ENCODE assay signal across 8 cellular contexts in the genomic region with DNA sequence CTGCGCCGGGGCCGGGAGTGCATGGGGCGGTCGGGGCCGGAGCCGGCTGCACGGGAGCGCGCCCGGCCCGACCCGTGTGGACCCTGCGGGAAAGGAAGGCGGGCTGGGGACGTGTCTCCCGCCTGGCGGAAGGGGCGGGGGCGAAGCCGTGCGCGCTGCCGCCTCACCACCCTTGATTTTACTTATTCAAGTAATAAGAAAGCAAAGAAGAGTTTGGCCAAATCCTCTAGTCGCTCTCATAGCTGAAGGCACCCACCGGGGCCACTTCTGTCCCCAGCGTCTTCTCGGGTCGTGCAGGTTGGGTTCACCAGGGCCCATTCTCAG. TPM values are rescaled to one million over a fixed set of nuclear protein-coding genes. Genes with fewer than 3 reads are reported as not detected.
DNase-seq lines count a peak whose midpoint lies in the region; ATAC-seq, FAIRE-seq and TF ChIP-seq lines count a peak whose summit lies in the region.

No MANE protein-coding gene starts in this region.

- H3K27ac ChIP-seq in endothelial cell of umbilical vein (ENCODE audit: insufficient read depth, low read depth, low read length) (peak overlapping the region; percentile 90), stomach (peak overlapping the region; percentile 96 to 100 (median 99))

- no peaks in the 10 kb centered on the region for H3K9me1 ChIP-seq in endothelial cell of umbilical vein (replicated peaks; ENCODE audit: control insufficient read depth, extremely low read depth, insufficient read depth, low read length)

- H3K36me3 ChIP-seq in endothelial cell of umbilical vein (ENCODE audit: control insufficient read depth in 2 of 2, extremely low read depth in 1 of 2, insufficient read depth in 2 of 2, low read length in 2 of 2): peaks cover 7 to 18% of the 10 kb centered on the region in 2 experiments
- peaks cover 5% of the 10 kb centered on the region for H3K36me3 ChIP-seq in mucosa of stomach (ENCODE audit: control insufficient read depth, insufficient read depth, low read length)
- peaks cover 24 to 32% (median 28%) of the 10 kb centered on the region in 4 donors for H3K36me3 ChIP-seq in stomach

- FAIRE-seq in endothelial cell of umbilical vein (lab: Jason Lieb, UNC): no peak

- H3K9me3 ChIP-seq in endothelial cell of umbilical vein (replicated peaks; ENCODE audit: control insufficient read depth, insufficient read depth, low read length) (no peaks in the 10 kb centered on the region), mucosa of stomach (ENCODE audit: control insufficient read depth, low read length) (no peaks in the 10 kb centered on the region), stomach (no peaks in the 10 kb centered on the region)

- peak overlapping the region; percentile 88 for H3K4me2 ChIP-seq in endothelial cell of umbilical vein (ENCODE audit: insufficient read depth, low read length)

- ATAC-seq in HG02973 (IDR thresholded peaks at IDR 0.05; ENCODE audit: unreplicated experiment): peak; percentile 30
- peak; percentile 35 for ATAC-seq in activated CD8-positive, alpha-beta T cell treated with anti-CD3 and anti-CD28 coated beads for 36 hours

- H3K4me3 ChIP-seq in endothelial cell of umbilical vein (replicated peaks in 1 of 3; ENCODE audit: insufficient read depth in 1 of 3, low read depth in 1 of 3, low read length in 3 of 3): peak overlapping the region; percentile 81 to 99 (median 95)
- peak overlapping the region; percentile 83 for H3K4me3 ChIP-seq in mucosa of stomach (ENCODE audit: low read length)
- H3K4me3 ChIP-seq in stomach: peak overlapping the region; percentile 82 to 100 (median 100)

- peak in 2 of 3 experiments; percentile 57 to 68 for DNase-seq in activated CD8-positive, alpha-beta memory T cell treated with anti-CD3 and anti-CD28 coated beads for 48 hours (ENCODE audit: low read depth in 2 of 3, low spot score in 2 of 3)
- no peak for DNase-seq in activated CD8-positive, alpha-beta memory T cell treated with anti-CD3 and anti-CD28 coated beads for 24 hours
- DNase-seq in NCI-H748 treated with DMSO at 0.1 percent for 48 hours (lab: John Stamatoyannopoulos, UW) (peak; percentile 89), endothelial cell of umbilical vein (ENCODE audit: low read depth, low spot score) (peak; percentile 88), stomach (peak; percentile 83)
- DNase-seq in activated CD8-positive, alpha-beta T cell treated with anti-CD3 and anti-CD28 coated beads for 36 hours: peak; percentile 85

- peak overlapping the region; percentile 99 for H3K27ac Mint-ChIP-seq in activated CD8-positive, alpha-beta T cell treated with anti-CD3 and anti-CD28 coated beads for 36 hours

- peaks cover 44% of the 10 kb centered on the region for H3K79me2 ChIP-seq in endothelial cell of umbilical vein (ENCODE audit: control insufficient read depth, insufficient read depth, low read length)

- H3K9ac ChIP-seq in endothelial cell of umbilical vein (replicated peaks; ENCODE audit: extremely low read depth, insufficient read depth, low read length) (peak overlapping the region; percentile 72), mucosa of stomach (ENCODE audit: low read length) (peak overlapping the region; percentile 83)

- H4K20me1 ChIP-seq in endothelial cell of umbilical vein (replicated peaks; ENCODE audit: control insufficient read depth, extremely low read depth, insufficient read depth, low read length): no peaks in the 10 kb centered on the region

- POLR2A ChIA-PET in activated CD8-positive, alpha-beta T cell treated with anti-CD3 and anti-CD28 coated beads for 36 hours (lab: Charles Lee): interaction anchor here (0.9 to 20.8 kb wide), 11 partner anchors 9 to 227 kb away, joined by 3 to 627 read pairs (median 5); a partner anchor contains a TSS
- POLR2A ChIA-PET in endothelial cell of umbilical vein (lab: Charles Lee): no interaction called here

- no peak for TF ChIP-seq EP300 in stomach (IDR thresholded peaks at IDR 0.05)

- H3K27me3 Mint-ChIP-seq in activated CD8-positive, alpha-beta T cell treated with anti-CD3 and anti-CD28 coated beads for 36 hours: no peaks in the 10 kb centered on the region

- peak; percentile 51 for TF ChIP-seq POLR2A in endothelial cell of umbilical vein (IDR thresholded peaks at IDR 0.05; ENCODE audit: low read depth, low read length)
- no peak for TF ChIP-seq POLR2A in stomach (IDR thresholded peaks at IDR 0.05)

- H3K27me3 ChIP-seq in endothelial cell of umbilical vein (ENCODE audit: control insufficient read depth in 2 of 2, insufficient read depth in 2 of 2, low read length in 2 of 2): no peaks in the 10 kb centered on the region
- no peaks in the 10 kb centered on the region for H3K27me3 ChIP-seq in mucosa of stomach (ENCODE audit: control insufficient read depth, insufficient read depth, low read length)
- H3K27me3 ChIP-seq in stomach: no peaks in the 10 kb centered on the region

- intact Hi-C loops in activated CD8-positive, alpha-beta T cell treated with anti-CD3 and anti-CD28 coated beads for 36 hours (cut with micrococcal nuclease): no loop called here
- intact Hi-C loops in endothelial cell of umbilical vein (cut with micrococcal nuclease) (loop anchor here (1.0 to 2.0 kb wide), 3 partner anchors 9 to 40 kb away; a partner anchor contains a TSS), stomach (cut with DNase I; ENCODE audit: low total_unique reads) (no loop called here)

- no TSS peak for BruUV-seq in endothelial cell of umbilical vein (replicated peaks; lab: Mats Ljungman, UMichigan)

- H3K4me1 Mint-ChIP-seq in activated CD8-positive, alpha-beta T cell treated with anti-CD3 and anti-CD28 coated beads for 36 hours (ENCODE audit: low read depth): peaks cover 31% of the 10 kb centered on the region

- no peaks in the 10 kb centered on the region for H3K9me3 Mint-ChIP-seq in activated CD8-positive, alpha-beta T cell treated with anti-CD3 and anti-CD28 coated beads for 36 hours

- dilution Hi-C loops in endothelial cell of umbilical vein (cut with MboI; ENCODE audit: extremely low pct_ligation_motif_present, low sequenced_read_pairs): no loop called here

- 0 to 1% (median 0%) methylated on average over 8 to 29 of the region's 29 CpGs for WGBS in stomach, 5 donors

- no peak for TF ChIP-seq CTCF in activated CD8-positive, alpha-beta T cell treated with anti-CD3 and anti-CD28 coated beads for 36 hours (IDR thresholded peaks at IDR 0.05)
- TF ChIP-seq CTCF in endothelial cell of umbilical vein (IDR thresholded peaks at IDR 0.05; ENCODE audit: extremely low read depth in 1 of 2, insufficient read depth in 1 of 2, low read depth in 1 of 2, low read length in 2 of 2) (no peak), stomach (IDR thresholded peaks at IDR 0.05) (no peak)

- peak overlapping the region; percentile 25 for H2AFZ ChIP-seq in endothelial cell of umbilical vein (ENCODE audit: low read depth, low read length)

- peaks cover 44% of the 10 kb centered on the region for H3K4me1 ChIP-seq in endothelial cell of umbilical vein (ENCODE audit: control insufficient read depth, extremely low read depth, insufficient read depth, low read length)
- H3K4me1 ChIP-seq in mucosa of stomach (ENCODE audit: control insufficient read depth, insufficient read depth, low read length): peaks cover 43% of the 10 kb centered on the region
- H3K4me1 ChIP-seq in stomach: peaks cover 40 to 61% (median 52%) of the 10 kb centered on the region in 4 donors

- H3K4me3 Mint-ChIP-seq in activated CD8-positive, alpha-beta T cell treated with anti-CD3 and anti-CD28 coated beads for 36 hours: peak overlapping the region; percentile 97

- peaks cover 41% of the 10 kb centered on the region for H3K36me3 Mint-ChIP-seq in activated CD8-positive, alpha-beta T cell treated with anti-CD3 and anti-CD28 coated beads for 36 hours (ENCODE audit: low read depth)

- CTCF ChIA-PET in activated CD8-positive, alpha-beta T cell treated with anti-CD3 and anti-CD28 coated beads for 36 hours (lab: Charles Lee): interaction anchor here (1.4 kb wide), 1 partner anchor 9 kb away, joined by 3 read pairs; a partner anchor contains a TSS
- CTCF ChIA-PET in endothelial cell of umbilical vein (lab: Charles Lee): interaction anchor here (0.7 to 2.8 kb wide), 4 partner anchors 16 to 46 kb away, joined by 3 to 12 read pairs (median 4); a partner anchor contains a TSS

RNA-seq across cellular contexts. Expression of a gene that starts 0.6 kb away (rescaled TPM):
- total RNA-seq in activated CD8-positive, alpha-beta T cell treated with anti-CD3 and anti-CD28 coated beads for 36 hours: 1,000 to 10,000 TPM; 1,726 to 1,759 TPM
- total RNA-seq in endothelial cell of umbilical vein (1,167 and 1,191 TPM in 2 replicates), stomach (100 to 1,000 TPM; 218 to 690 (median 514) TPM)
- polyA plus RNA-seq in endothelial cell of umbilical vein (1,577 and 1,770 TPM in 2 replicates), stomach (100 to 1,000 TPM; 587 to 789 (median 610) TPM)
- polyA plus RNA-seq in endothelial cell of umbilical vein (2011; cell fraction: cytosol; rRNA removed): 1,411 and 1,601 TPM in 2 replicates
- 507 and 521 TPM in 2 replicates for polyA plus RNA-seq in endothelial cell of umbilical vein (2011; cell fraction: nucleus; rRNA removed)
- polyA plus RNA-seq in endothelial cell of umbilical vein (2012): 1,624 and 1,668 TPM in 2 replicates
- 559 and 621 TPM in 2 replicates for polyA minus RNA-seq in endothelial cell of umbilical vein
- 1,189 TPM for polyA minus RNA-seq in endothelial cell of umbilical vein (2011; cell fraction: cytosol; rRNA and poly(A)+ RNA removed)
- polyA minus RNA-seq in endothelial cell of umbilical vein (2011; cell fraction: nucleus; rRNA and poly(A)+ RNA removed): 141 and 191 TPM in 2 replicates

RNA-seq across cellular contexts. Expression of a gene that starts 2.0 kb away (rescaled TPM):
- total RNA-seq in activated CD8-positive, alpha-beta T cell treated with anti-CD3 and anti-CD28 coated beads for 36 hours: 10 to 100 TPM; 31.3 to 34.0 TPM
- total RNA-seq in endothelial cell of umbilical vein (5.1 and 5.5 TPM in 2 replicates), stomach (10 to 100 TPM in 1 of 5 donors, 1 to 10 TPM in 3, not detected in 1; 1.8 to 12.1 (median 5.8) TPM)
- polyA plus RNA-seq in endothelial cell of umbilical vein (5.9 and 6.5 TPM in 2 replicates), stomach (10 to 100 TPM in 1 of 3 donors, 1 to 10 TPM in 2; 6.6 to 11.3 (median 10.0) TPM)
- polyA plus RNA-seq in endothelial cell of umbilical vein (2011; cell fraction: cytosol; rRNA removed): 1.6 and 2.1 TPM in 2 replicates
- polyA plus RNA-seq in endothelial cell of umbilical vein (2011; cell fraction: nucleus; rRNA removed): 42.3 and 47.5 TPM in 2 replicates
- polyA plus RNA-seq in endothelial cell of umbilical vein (2012): 4.4 and 4.5 TPM in 2 replicates
- 1.4 and 2.1 TPM in 2 replicates for polyA minus RNA-seq in endothelial cell of umbilical vein
- 30.8 TPM for polyA minus RNA-seq in endothelial cell of umbilical vein (2011; cell fraction: cytosol; rRNA and poly(A)+ RNA removed)
- 2.9 and 4.3 TPM in 2 replicates for polyA minus RNA-seq in endothelial cell of umbilical vein (2011; cell fraction: nucleus; rRNA and poly(A)+ RNA removed)

RNA-seq across cellular contexts. Expression of a gene that starts 8.9 kb away (rescaled TPM):
- total RNA-seq in activated CD8-positive, alpha-beta T cell treated with anti-CD3 and anti-CD28 coated beads for 36 hours: 100 to 1,000 TPM; 144 to 152 TPM
- total RNA-seq in endothelial cell of umbilical vein (60.2 and 61.0 TPM in 2 replicates), stomach (10 to 100 TPM in 4 of 5 donors, 1 to 10 TPM in 1; 8.8 to 57.1 (median 33.9) TPM)
- polyA plus RNA-seq in endothelial cell of umbilical vein (87.6 and 121 TPM in 2 replicates), stomach (100 to 1,000 TPM in 2 of 3 donors, 10 to 100 TPM in 1; 73.3 to 134 (median 112) TPM)
- polyA plus RNA-seq in endothelial cell of umbilical vein (2011; cell fraction: cytosol; rRNA removed): 89.6 and 94.4 TPM in 2 replicates
- 92.1 and 116 TPM in 2 replicates for polyA plus RNA-seq in endothelial cell of umbilical vein (2011; cell fraction: nucleus; rRNA removed)
- polyA plus RNA-seq in endothelial cell of umbilical vein (2012): 71.6 and 77.0 TPM in 2 replicates
- 69.9 and 71.4 TPM in 2 replicates for polyA minus RNA-seq in endothelial cell of umbilical vein
- 120 TPM for polyA minus RNA-seq in endothelial cell of umbilical vein (2011; cell fraction: cytosol; rRNA and poly(A)+ RNA removed)
- 18.8 and 28.9 TPM in 2 replicates for polyA minus RNA-seq in endothelial cell of umbilical vein (2011; cell fraction: nucleus; rRNA and poly(A)+ RNA removed)

RNA-seq across cellular contexts. Expression of a gene that starts 9.1 kb away (rescaled TPM):
- total RNA-seq in activated CD8-positive, alpha-beta T cell treated with anti-CD3 and anti-CD28 coated beads for 36 hours: 10 to 100 TPM; 80.8 to 87.0 TPM
- total RNA-seq in endothelial cell of umbilical vein: 50.2 and 58.2 TPM in 2 replicates
- polyA plus RNA-seq in endothelial cell of umbilical vein: 95.2 and 110 TPM in 2 replicates
- 58.8 and 69.9 TPM in 2 replicates for polyA plus RNA-seq in endothelial cell of umbilical vein (2011; cell fraction: cytosol; rRNA removed)
- 36.2 and 41.8 TPM in 2 replicates for polyA plus RNA-seq in endothelial cell of umbilical vein (2011; cell fraction: nucleus; rRNA removed)
- polyA plus RNA-seq in endothelial cell of umbilical vein (2012): 43.6 and 61.0 TPM in 2 replicates
- polyA minus RNA-seq in endothelial cell of umbilical vein: 49.5 and 53.3 TPM in 2 replicates
- polyA minus RNA-seq in endothelial cell of umbilical vein (2011; cell fraction: cytosol; rRNA and poly(A)+ RNA removed): 31.9 TPM
- 16.2 and 18.0 TPM in 2 replicates for polyA minus RNA-seq in endothelial cell of umbilical vein (2011; cell fraction: nucleus; rRNA and poly(A)+ RNA removed)
- total RNA-seq in stomach: 10 to 100 TPM; 25.2 to 73.5 (median 43.2) TPM
- polyA plus RNA-seq in stomach: 10 to 100 TPM; 29.1 to 45.6 (median 40.9) TPM

RNA-seq across cellular contexts. Expression of a gene that starts 16.9 kb away (rescaled TPM):
- not detected for total RNA-seq in activated CD8-positive, alpha-beta T cell treated with anti-CD3 and anti-CD28 coated beads for 36 hours
- not detected in 2 replicates for total RNA-seq in endothelial cell of umbilical vein
- polyA plus RNA-seq in endothelial cell of umbilical vein: not detected in 2 replicates
- not detected in 2 replicates for polyA plus RNA-seq in endothelial cell of umbilical vein (2011; cell fraction: cytosol; rRNA removed)
- not detected in 2 replicates for polyA plus RNA-seq in endothelial cell of umbilical vein (2011; cell fraction: nucleus; rRNA removed)
- 0.35 and 0.70 TPM in 2 replicates for polyA plus RNA-seq in endothelial cell of umbilical vein (2012)
- not detected in 2 replicates for polyA minus RNA-seq in endothelial cell of umbilical vein
- not detected for polyA minus RNA-seq in endothelial cell of umbilical vein (2011; cell fraction: cytosol; rRNA and poly(A)+ RNA removed)
- not detected in 2 replicates for polyA minus RNA-seq in endothelial cell of umbilical vein (2011; cell fraction: nucleus; rRNA and poly(A)+ RNA removed)
- total RNA-seq in stomach: not detected
- under 1 TPM in 1 of 3 donors, not detected in 2; 0.05 TPM for polyA plus RNA-seq in stomach
